Comparison of ENCODE assay signal across 32 cellular contexts in the genomic region with DNA sequence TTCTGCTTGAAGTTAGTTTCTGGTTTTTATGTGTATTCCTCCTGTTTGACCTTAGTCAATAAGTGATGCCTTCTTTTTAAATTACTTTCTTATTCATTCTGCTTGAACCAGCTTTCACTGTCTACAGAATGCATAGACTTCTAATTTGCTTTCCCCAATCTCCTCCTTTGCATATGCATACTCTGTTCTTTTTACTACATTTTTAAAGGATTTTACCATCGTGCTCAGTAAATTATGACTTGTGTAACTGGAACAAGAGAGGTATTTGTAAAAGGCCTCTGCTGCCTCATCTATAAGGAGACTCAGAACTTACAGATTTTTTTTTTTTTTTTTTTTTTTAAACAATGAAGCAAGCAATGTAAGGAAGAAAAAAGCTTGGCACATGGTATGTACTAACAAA.
"Had no signal": no experiment of that assay in that cellular context is flagged by ENCODE, and none has a peak within 500 bp of the region (broad histone marks: within the 10 kb centered on the region; RNA-seq: fewer than 3 reads in every experiment).

No MANE protein-coding gene starts in this region.

- ATAC-seq: activated CD8-positive, alpha-beta T cell treated with anti-CD3 and anti-CD28 coated beads for 36 hours; activated naive CD4-positive, alpha-beta T cell treated with anti-CD3 and anti-CD28 coated beads, Interleukin-2, amount 50 U/mL, for 72 hours; activated T-cell treated with anti-CD3 and anti-CD28 coated beads, Interleukin-2, amount 50 U/mL, for 4 hours; activated T-cell treated with anti-CD3 and anti-CD28 coated beads, Interleukin-2, amount 50 U/mL, for 72 hours; activated T-helper 17 cell treated with anti-CD3 and anti-CD28 coated beads, Interleukin-2, amount 50 U/mL, for 72 hours had no signal

- H3K27me3 ChIP-seq: adrenal gland, ascending aorta, cardiac muscle cell had no signal

- H3K4me3 ChIP-seq: adrenal gland, ascending aorta, cardiac muscle cell had no signal

- FAIRE-seq: bronchial epithelial cell, TTC549 had no signal

- H3K36me3 ChIP-seq: adrenal gland, ascending aorta, cardiac muscle cell had no signal

- H3K9me3 ChIP-seq: ascending aorta had no signal

- H3K27ac ChIP-seq: adrenal gland, ascending aorta, cardiac muscle cell, VCaP had no signal

- DNase-seq: activated B cell treated with CpG ODN at 0.5 μM for 24 hours; activated CD4-positive, alpha-beta memory T cell treated with anti-CD3 and anti-CD28 coated beads for 36 hours; activated CD4-positive, alpha-beta T cell treated with anti-CD3 and anti-CD28 coated beads for 4 hours; activated CD4-positive, alpha-beta T cell treated with anti-CD3 and anti-CD28 coated beads, Interleukin-2, amount 10 ng/mL, durations not matched to agents 24 days and 14 days; activated CD4-positive, alpha-beta T cell treated with anti-CD3 and anti-CD28 coated beads, Interleukin-2, amount 50 U/mL, for 1 hour; activated CD4-positive, alpha-beta T cell treated with anti-CD3 and anti-CD28 coated beads, Interleukin-2, amount 50 U/mL, for 4 hours; activated CD4-positive, CD25-positive, alpha-beta regulatory T cell treated with anti-CD3 and anti-CD28 coated beads, Interleukin-2, amount 50 U/mL, for 72 hours; activated CD8-positive, alpha-beta memory T cell treated with anti-CD3 and anti-CD28 coated beads, Interleukin-2, amount 50 U/mL, for 4 hours; activated CD8-positive, alpha-beta T cell treated with anti-CD3 and anti-CD28 coated beads for 36 hours; activated effector memory CD4-positive, alpha-beta T cell treated with anti-CD3 and anti-CD28 coated beads, Interleukin-2, amount 50 U/mL, for 16 hours; activated gamma-delta T cell treated with Interleukin-2 at 50 U/mL for 16 hours; activated naive CD4-positive, alpha-beta T cell; activated naive CD4-positive, alpha-beta T cell treated with anti-CD3 and anti-CD28 coated beads for 36 hours; activated naive CD4-positive, alpha-beta T cell treated with anti-CD3 and anti-CD28 coated beads, Interleukin-2, amount 50 U/mL, for 16 hours; activated naive CD8-positive, alpha-beta T cell treated with anti-CD3 and anti-CD28 coated beads for 36 hours; activated T-cell treated with anti-CD3 and anti-CD28 coated beads for 4 hours; activated T-cell treated with anti-CD3 and anti-CD28 coated beads, Interleukin-2, amount 50 U/mL, for 1 hour; activated T-cell treated with anti-CD3 and anti-CD28 coated beads, Interleukin-2, amount 50 U/mL, for 4 hours; activated T-cell treated with anti-CD3 and anti-CD28 coated beads, Interleukin-2, amount 50 U/mL, for 72 hours; adrenal gland; amniotic stem cell; central memory CD4-positive, alpha-beta T cell; T-helper 1 cell; T-helper 2 cell; T-helper 9 cell had no signal

- H3K4me1 ChIP-seq: ascending aorta had no signal
